8 cellular contexts compared by ENCODE assay signal in genomic region chr17:38336838-38337237, GRCh38. TPM values are rescaled to one million over a fixed set of nuclear protein-coding genes. Genes with fewer than 3 reads are reported as not detected.
"Had no signal": no experiment of that assay in that cellular context is flagged by ENCODE, and none has a peak within 500 bp of the region (broad histone marks: within the 10 kb centered on the region; RNA-seq: fewer than 3 reads in every experiment).

No MANE protein-coding gene starts in this region.

- H3K4me1 ChIP-seq: HAP-1 had no signal

- H3K27ac ChIP-seq: GM23248, HL-60 had no signal

- H3K9me3 ChIP-seq: HAP-1 had no signal

- H3K4me3 ChIP-seq: GM23248, HAP-1 had no signal

- DNase-seq: GM23248, GOT3, H7, HFFc6 had no signal

- H3K36me3 ChIP-seq: HAP-1 had no signal

RNA-seq across cellular contexts. Expression of gene GPR179, which starts 6.9 kb away (rescaled TPM):
- total RNA-seq: GM23248, HepG2, HFFc6, HT1080 had no signal
